9 cellular contexts compared by ENCODE assay signal in the genomic region with DNA sequence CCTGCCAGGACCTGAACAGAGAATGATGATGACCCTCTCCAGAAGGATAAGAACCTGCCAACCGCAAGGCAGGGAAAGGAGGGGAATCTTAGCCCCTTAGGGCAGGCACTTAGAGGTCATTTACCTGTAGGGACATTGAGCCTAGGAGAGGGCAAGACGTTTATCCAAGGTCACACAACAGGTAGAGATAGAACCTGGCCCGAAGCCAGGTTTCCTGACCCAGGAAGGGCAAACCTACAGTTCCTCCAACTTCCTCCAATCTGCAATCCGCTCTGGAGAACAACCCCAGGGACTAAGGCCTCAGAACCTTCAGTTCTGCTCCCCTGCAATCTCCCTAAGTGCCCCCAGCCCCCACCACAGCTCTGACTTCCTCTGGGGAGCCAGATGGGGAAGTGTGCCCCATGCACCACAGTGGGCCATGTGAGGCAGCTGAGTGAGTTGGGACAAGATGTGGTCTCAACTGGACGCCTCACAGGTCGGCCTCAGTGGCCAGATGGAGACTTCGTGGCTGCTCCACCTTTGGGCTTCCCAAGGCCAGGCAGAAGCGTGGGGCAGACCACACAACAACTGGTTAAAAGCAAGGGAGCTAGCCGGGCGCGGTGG. TPM values are rescaled to one million over a fixed set of nuclear protein-coding genes. Genes with fewer than 3 reads are reported as not detected.
DNase-seq lines count a peak whose midpoint lies in the region; ATAC-seq and TF ChIP-seq lines count a peak whose summit lies in the region.
"Had no signal": no experiment of that assay in that cellular context is flagged by ENCODE, and none has a peak within 500 bp of the region (broad histone marks: within the 10 kb centered on the region; RNA-seq: fewer than 3 reads in every experiment).

No MANE protein-coding gene starts in this region.

- ATAC-seq in Right ventricle myocardium superior (ENCODE audit: poor library complexity), result no peak
- no peak for ATAC-seq in GM21619 (IDR thresholded peaks at IDR 0.05; ENCODE audit: unreplicated experiment)

- peak overlapping the region; percentile 18 for H3K27ac ChIP-seq in OCI-LY1 (ENCODE audit: low read depth, low read length, poor library complexity, severe bottlenecking)
- H3K27ac ChIP-seq in skeletal muscle tissue (ENCODE audit: low read depth, low read length), result peak overlapping the region; percentile 99
- no peak overlapping the region for H3K27ac ChIP-seq in effector memory CD4-positive, alpha-beta T cell (ENCODE audit: insufficient read depth, low read length, poor library complexity, severe bottlenecking)

- H3F3A ChIP-seq in OCI-LY1 (ENCODE audit: insufficient read depth, low read length), result no peaks in the 10 kb centered on the region

- no peaks in the 10 kb centered on the region for H3K27me3 ChIP-seq in OCI-LY1 (ENCODE audit: insufficient read depth, low read length)
- H3K27me3 ChIP-seq in skeletal muscle tissue (ENCODE audit: control insufficient read depth in 3 of 3, insufficient read depth in 3 of 3, low read length in 3 of 3), result no peaks in the 10 kb centered on the region
- H3K27me3 ChIP-seq in effector memory CD4-positive, alpha-beta T cell (replicated peaks; ENCODE audit: control insufficient read depth, insufficient read depth, low read length, poor library complexity, severe bottlenecking), result no peaks in the 10 kb centered on the region

- H3K36me3 ChIP-seq in OCI-LY1 (ENCODE audit: insufficient read depth, low read length), result 0 out of 2 replicates have a peak, but pooled peaks cover 3% of the 10 kb centered on the region
- H3K36me3 ChIP-seq in skeletal muscle tissue (ENCODE audit: control insufficient read depth in 3 of 3, insufficient read depth in 3 of 3, low read length in 3 of 3), result no peaks in the 10 kb centered on the region
- no peaks in the 10 kb centered on the region for H3K36me3 ChIP-seq in effector memory CD4-positive, alpha-beta T cell (ENCODE audit: control insufficient read depth, insufficient read depth, low read length)

- peak overlapping the region; percentile 19; the same call in 1 of the 2 replicates for H3K4me2 ChIP-seq in OCI-LY1 (ENCODE audit: low read length)

- H4K20me1 ChIP-seq in OCI-LY1 (ENCODE audit: insufficient read depth, low read length), result no peaks in the 10 kb centered on the region

- H3K9ac ChIP-seq in OCI-LY1 (ENCODE audit: low read length), result no peak overlapping the region; the same call in 1 of the 2 replicates
- no peak overlapping the region for H3K9ac ChIP-seq in skeletal muscle tissue (ENCODE audit: low read depth in 1 of 3, low read length in 3 of 3)

- H3K4me1 ChIP-seq in OCI-LY1 (ENCODE audit: insufficient read depth, low read length, severe bottlenecking), result peaks cover 46% of the 10 kb centered on the region
- H3K4me1 ChIP-seq in skeletal muscle tissue (ENCODE audit: control insufficient read depth in 3 of 3, insufficient read depth in 3 of 3, low read length in 3 of 3), result peaks cover 18 to 28% (median 22%) of the 10 kb centered on the region in 3 donors
- H3K4me1 ChIP-seq in effector memory CD4-positive, alpha-beta T cell (ENCODE audit: control insufficient read depth, insufficient read depth, low read length, poor library complexity, severe bottlenecking), result no peaks in the 10 kb centered on the region

- no peak overlapping the region for H2AFZ ChIP-seq in OCI-LY1 (ENCODE audit: low read length)

- no peak for TF ChIP-seq CTCF in GM12865 (IDR thresholded peaks at IDR 0.05; ENCODE audit: insufficient read depth, low read depth, low read length, missing control alignments)
- TF ChIP-seq CTCF in OCI-LY1 (IDR thresholded peaks at IDR 0.05; ENCODE audit: low read length), result no peak

- H3K4me3 ChIP-seq in GM12865 (ENCODE audit: low read depth, low read length), result no peak overlapping the region
- no peak overlapping the region for H3K4me3 ChIP-seq in OCI-LY1 (ENCODE audit: low read depth, low read length, poor library complexity, severe bottlenecking)
- H3K4me3 ChIP-seq in skeletal muscle tissue (ENCODE audit: low read length in 3 of 3), result no peak overlapping the region
- no peak overlapping the region for H3K4me3 ChIP-seq in effector memory CD4-positive, alpha-beta T cell (ENCODE audit: insufficient read depth, low read depth, low read length, poor library complexity, severe bottlenecking)

- H3K9me2 ChIP-seq in OCI-LY1 (ENCODE audit: low read depth, low read length), result no peaks in the 10 kb centered on the region

- H3K9me3 ChIP-seq in OCI-LY1 (ENCODE audit: low read length) (no peaks in the 10 kb centered on the region), skeletal muscle tissue (ENCODE audit: control insufficient read depth in 3 of 3, low read length in 3 of 3) (no peaks in the 10 kb centered on the region)
- H3K9me3 ChIP-seq in effector memory CD4-positive, alpha-beta T cell (ENCODE audit: control insufficient read depth, low read length), result no peaks in the 10 kb centered on the region

- intact Hi-C loops in Right ventricle myocardium superior (cut with DNase I), result no loop called here

- peaks cover 34% of the 10 kb centered on the region for H3K79me2 ChIP-seq in OCI-LY1 (ENCODE audit: insufficient read depth, low read length)

- DNase-seq in GM12865 (ENCODE audit: low read depth) (peak; percentile 28), Right ventricle myocardium superior (peak; percentile 75), islet precursor cell (no peak)
- no peak for DNase-seq in effector memory CD4-positive, alpha-beta T cell
- DNase-seq in activated CD8-positive, alpha-beta memory T cell treated with anti-CD3 and anti-CD28 coated beads, Interleukin-2, amount 50 U/mL, for 48 hours, result no peak
- DNase-seq: glutamatergic neuron had no signal

RNA-seq across cellular contexts. Expression of a gene that starts 1.4 kb away (rescaled TPM):
- 1,816 TPM for total RNA-seq in Right ventricle myocardium superior
- 369 TPM for total RNA-seq in skeletal muscle tissue

Comparison
In these comparisons a context has a peak if more than half of its experiments do, and no peak if none do; other contexts are left out.
1. DNase-seq: peak in GM12865 (single experiment) and Right ventricle myocardium superior (single experiment); none in islet precursor cell (single experiment), effector memory CD4-positive, alpha-beta T cell (0 of 3) and activated CD8-positive, alpha-beta memory T cell treated with anti-CD3 and anti-CD28 coated beads, Interleukin-2, amount 50 U/mL, for 48 hours (single experiment).